ENCODE assay signal across 8 cellular contexts in genomic region chr3:30658328-30659052, GRCh38. TPM values are rescaled to one million over a fixed set of nuclear protein-coding genes. Genes with fewer than 3 reads are reported as not detected.
A peak's percentile ranks its signal among the peaks of the same experiment; 100 is the strongest.
DNase-seq lines count a peak whose midpoint lies in the region; ATAC-seq, FAIRE-seq and TF ChIP-seq lines count a peak whose summit lies in the region.

No MANE protein-coding gene starts in this region.

- WGBS in GM12878 (ENCODE audit: insufficient coverage, insufficient replicate concordance, low lambda C conversion rate, missing lambda C conversion rate) = 1% methylated on average over 9 of the region's 9 CpGs

- peak; percentile 27 to 48; a peak in 1 of 4 replicates for TF ChIP-seq EP300 in GM12878 (IDR thresholded peaks at IDR 0.05; ENCODE audit: borderline replicate concordance in 1 of 2, control insufficient read depth in 1 of 2, low read depth in 2 of 2, low read length in 2 of 2)

- POLR2A ChIA-PET in GM12878 (lab: Charles Lee) = interaction anchor here (1.3 kb wide), 1 partner anchor 9 kb away, joined by 4 read pairs; no protein-coding TSS in a partner anchor

- H3K4me2 ChIP-seq in GM12878 (ENCODE audit: control insufficient read depth, insufficient read depth) = peak overlapping the region; percentile 80

- H3K4me3 Mint-ChIP-seq in activated T-cell treated with anti-CD3 and anti-CD28 coated beads, Interleukin-2, amount 50 U/mL, for 24 hours = peak overlapping the region; percentile 65

- CTCF ChIA-PET in GM12878 (lab: Yijun Ruan, JAX) = interaction anchor here (0.7 to 1.8 kb wide), 6 partner anchors 9 to 35 kb away, joined by 3 to 10 read pairs (median 4); no protein-coding TSS in a partner anchor

- intact Hi-C loops in GM12878 (cut with micrococcal nuclease; ENCODE audit: unreplicated experiment) = loop anchor here (2.0 kb wide), 1 partner anchor 14 kb away; no protein-coding TSS in a partner anchor

- peak overlapping the region; percentile 97 for H3K27ac Mint-ChIP-seq in activated T-cell treated with anti-CD3 and anti-CD28 coated beads, Interleukin-2, amount 50 U/mL, for 24 hours

- no peaks in the 10 kb centered on the region for H3K9me3 ChIP-seq in Peyer's patch
- H3K9me3 ChIP-seq in GM12878 (replicated peaks; ENCODE audit: control insufficient read depth, insufficient read depth, low read length) = no peaks in the 10 kb centered on the region; the same call in 2 of the 3 replicates

- H3K27me3 Mint-ChIP-seq in activated T-cell treated with anti-CD3 and anti-CD28 coated beads, Interleukin-2, amount 50 U/mL, for 24 hours = no peaks in the 10 kb centered on the region

- H3K27me3 ChIP-seq in Peyer's patch = no peaks in the 10 kb centered on the region
- no peaks in the 10 kb centered on the region for H3K27me3 ChIP-seq in GM12878 (replicated peaks in 1 of 2; ENCODE audit: control insufficient read depth in 2 of 2, insufficient read depth in 2 of 2, low read length in 1 of 2)

- H3K9me3 Mint-ChIP-seq in activated T-cell treated with anti-CD3 and anti-CD28 coated beads, Interleukin-2, amount 50 U/mL, for 24 hours = no peaks in the 10 kb centered on the region

- H3K36me3 ChIP-seq in Peyer's patch (peaks cover 0 to 47% (median 0%) of the 10 kb centered on the region in 3 donors), GM12878 (ENCODE audit: control insufficient read depth in 2 of 2, insufficient read depth in 2 of 2, low read length in 1 of 2) (no peaks in the 10 kb centered on the region)

- no peaks in the 10 kb centered on the region for H4K20me1 ChIP-seq in GM12878 (ENCODE audit: control insufficient read depth, insufficient read depth)

- peaks cover 93% of the 10 kb centered on the region for H3K36me3 Mint-ChIP-seq in activated T-cell treated with anti-CD3 and anti-CD28 coated beads, Interleukin-2, amount 50 U/mL, for 24 hours (ENCODE audit: low read depth)

- no peak overlapping the region for H2AFZ ChIP-seq in GM12878 (ENCODE audit: control insufficient read depth, low read depth, low read length)

- FAIRE-seq in GM12878 (lab: Jason Lieb, UNC) = peak; percentile 13

- SMC1A ChIA-PET in GM12878 (lab: Charles Lee; ENCODE audit: uncharacterized antibody, unreplicated experiment) = interaction anchor here (0.6 to 3.8 kb wide), 8 partner anchors 9 to 614 kb away, joined by 3 to 23 read pairs (median 4); partner anchors contain the start of gene TGFBR2

- H3K27ac ChIP-seq in Peyer's patch (peak overlapping the region; percentile 62 to 82 (median 75)), GM12878 (ENCODE audit: control insufficient read depth, insufficient read depth) (no peak overlapping the region)

- DNase-seq in activated T-cell treated with anti-CD3 and anti-CD28 coated beads, Interleukin-2, amount 50 U/mL, for 24 hours = no peak
- DNase-seq in activated T-cell treated with anti-CD3 and anti-CD28 coated beads, Interleukin-2, amount 50 U/mL, for 1 hour = no peak
- DNase-seq in Peyer's patch = peak in 2 of 3 donors; percentile 64 to 80
- DNase-seq in GM12878 (ENCODE audit: low read depth, low spot score) = peak; percentile 70
- peak; percentile 42 for DNase-seq in kidney glomerular epithelial cell (lab: John Stamatoyannopoulos, UW)
- peak; percentile 46 for DNase-seq in superior temporal gyrus (ENCODE audit: extremely low spot score)
- DNase-seq in NCI-H774 (lab: John Stamatoyannopoulos, UW) = no peak

- TF ChIP-seq POLR2A in Peyer's patch (IDR thresholded peaks at IDR 0.05) (no peak), GM12878 (IDR thresholded peaks at IDR 0.05; ENCODE audit: low read depth, low read length) (no peak)

- ATAC-seq in HG03097 (IDR thresholded peaks at IDR 0.05; ENCODE audit: low FRiP score, unreplicated experiment) (peak; percentile 96), GM12878 (peak; percentile 93)

- TF ChIP-seq RAD21 in GM12878 (IDR thresholded peaks at IDR 0.05; ENCODE audit: insufficient read depth, low read depth, low read length) = no peak

- H3K4me1 ChIP-seq in Peyer's patch (peaks cover 0 to 60% (median 42%) of the 10 kb centered on the region in 4 donors), GM12878 (ENCODE audit: control insufficient read depth, insufficient read depth, low read length) (peaks cover 23% of the 10 kb centered on the region)

- TF ChIP-seq CTCF in Peyer's patch (IDR thresholded peaks at IDR 0.05) = no peak
- TF ChIP-seq CTCF in GM12878 (IDR thresholded peaks at IDR 0.05 in 2 of 3, conservative IDR thresholded peaks at IDR 0.05 in 1 of 3; ENCODE audit: control insufficient read depth in 2 of 3, extremely low read depth in 1 of 3, insufficient read depth in 1 of 3, low read depth in 3 of 3, low read length in 3 of 3) = no peak

- RAD21 ChIA-PET in GM12878 (lab: Charles Lee; ENCODE audit: unreplicated experiment) = interaction anchor here (0.9 to 1.2 kb wide), 4 partner anchors 10 to 460 kb away, joined by 3 read pairs; no protein-coding TSS in a partner anchor

- in situ Hi-C loops in GM12878 (cut with MboI) = no loop called here

- no peak overlapping the region for H3K9ac ChIP-seq in GM12878 (ENCODE audit: control insufficient read depth, insufficient read depth, low read length)

- no peaks in the 10 kb centered on the region for H3K79me2 ChIP-seq in GM12878 (ENCODE audit: control insufficient read depth, insufficient read depth, low read length)

- H3K4me3 ChIP-seq in Peyer's patch = no peak overlapping the region
- no peak overlapping the region for H3K4me3 ChIP-seq in GM12878

- BruUV-seq in GM12878 (replicated peaks; lab: Mats Ljungman, UMichigan) = no TSS peak

- H3K4me1 Mint-ChIP-seq in activated T-cell treated with anti-CD3 and anti-CD28 coated beads, Interleukin-2, amount 50 U/mL, for 24 hours (ENCODE audit: low read depth) = peaks cover 98% of the 10 kb centered on the region

TF ChIP-seq in GM12878, 131 proteins besides CTCF, POLR2A, EP300 and RAD21 (continues in another document):
- TF ChIP-seq HSF1 (IDR thresholded peaks at IDR 0.05; ENCODE audit: low read depth, low read length) = no peak
- no peak for TF ChIP-seq KDM1A (IDR thresholded peaks at IDR 0.05; ENCODE audit: borderline replicate concordance)
- TF ChIP-seq BACH1 (IDR thresholded peaks at IDR 0.05; ENCODE audit: borderline replicate concordance) = no peak
- peak; percentile 68; the same call in 1 of the 2 replicates for TF ChIP-seq ZNF24 (IDR thresholded peaks at IDR 0.05)
- no peak for TF ChIP-seq STAT3 (IDR thresholded peaks at IDR 0.05; ENCODE audit: low read depth, low read length)
- TF ChIP-seq POU2F2 (IDR thresholded peaks at IDR 0.05; ENCODE audit: borderline replicate concordance, low read depth, low read length) = no peak
- no peak for TF ChIP-seq HDGF (IDR thresholded peaks at IDR 0.05)
- no peak for TF ChIP-seq TCF7 (IDR thresholded peaks at IDR 0.05; ENCODE audit: borderline replicate concordance)
- no peak for TF ChIP-seq ZNF207 (IDR thresholded peaks at IDR 0.05; ENCODE audit: borderline replicate concordance)
- TF ChIP-seq IRF4 (IDR thresholded peaks at IDR 0.05; ENCODE audit: low read depth, low read length) = 0 out of 2 replicates have a peak, but pooled peaks have one; percentile 33

RNA-seq across cellular contexts. Expression of gene TGFBR2, which starts 52.1 kb away (rescaled TPM):
- total RNA-seq in Peyer's patch (100 to 1,000 TPM in 2 of 4 donors, 10 to 100 TPM in 2; 51.8 to 127 (median 105) TPM), GM12878 (2014; rRNA removed) (0.16 and 0.17 TPM in 2 replicates), GM12878 (2014; rRNA removed; fragmentation: Illumina TruSeq; extraction: Trizol) (0.18 TPM in 2 replicates), GM12878 (2021) (0.48 and 0.62 TPM in 2 replicates)
- total RNA-seq in GM12878 (2013; cell fraction: nucleolus; rRNA removed) = 0.27 and 0.47 TPM in 2 replicates
- polyA plus RNA-seq in GM12878 (2011; ENCODE audit: low read depth) = 0.14 TPM
- polyA plus RNA-seq in GM12878 (2011; rRNA removed) (0.98 and 1.2 TPM in 2 replicates), GM12878 (2014; fragmentation: Illumina TruSeq; extraction: Trizol) (0.13 and 0.19 TPM in 2 replicates), GM12878 (2014; fragmentation: Nextera tagmentation; extraction: Ambion mirVana) (under 1 TPM; 0.02 to 0.03 TPM), GM12878 (2014; rRNA removed) (0.08 and 0.26 TPM in 2 replicates), GM12878 (2016; fragmentation: Nextera tagmentation; extraction: Ambion mirVana) (under 1 TPM in 1 of 2 experiments, not detected in 1; 0.03 TPM)
- 0.73 and 0.74 TPM in 2 replicates for polyA plus RNA-seq in GM12878 (2011; cell fraction: cytosol; rRNA removed)
- polyA plus RNA-seq in GM12878 (2011; cell fraction: nucleus; rRNA removed) = 0.78 and 0.79 TPM in 2 replicates
- polyA plus RNA-seq in GM12878 (2012) = 0.20 TPM in 2 replicates
- 1.4 and 2.2 TPM in 2 replicates for polyA minus RNA-seq in GM12878 (2011; rRNA and poly(A)+ RNA removed)
- polyA minus RNA-seq in GM12878 (2011; cell fraction: cytosol; rRNA and poly(A)+ RNA removed) = 0.73 and 0.80 TPM in 2 replicates
- 0.97 and 1.4 TPM in 2 replicates for polyA minus RNA-seq in GM12878 (2011; cell fraction: nucleus; rRNA and poly(A)+ RNA removed)

Comparison
In these comparisons a context has a peak if more than half of its experiments do, and no peak if none do; other contexts are left out.
1. DNase-seq: peak in Peyer's patch (2 of 3), GM12878 (single experiment), kidney glomerular epithelial cell (single experiment) and superior temporal gyrus (single experiment); none in activated T-cell treated with anti-CD3 and anti-CD28 coated beads, Interleukin-2, amount 50 U/mL, for 24 hours (single experiment), activated T-cell treated with anti-CD3 and anti-CD28 coated beads, Interleukin-2, amount 50 U/mL, for 1 hour (single experiment) and NCI-H774 (single experiment).
2. RNA of gene TGFBR2, which starts 52.1 kb away (total RNA-seq): 51.8 to 127 TPM in Peyer's patch; 0.16 to 0.62 TPM in GM12878; every median in the first group is over 10 times any median in the second.